ENCODE assay signal across 21 cellular contexts in the genomic region with DNA sequence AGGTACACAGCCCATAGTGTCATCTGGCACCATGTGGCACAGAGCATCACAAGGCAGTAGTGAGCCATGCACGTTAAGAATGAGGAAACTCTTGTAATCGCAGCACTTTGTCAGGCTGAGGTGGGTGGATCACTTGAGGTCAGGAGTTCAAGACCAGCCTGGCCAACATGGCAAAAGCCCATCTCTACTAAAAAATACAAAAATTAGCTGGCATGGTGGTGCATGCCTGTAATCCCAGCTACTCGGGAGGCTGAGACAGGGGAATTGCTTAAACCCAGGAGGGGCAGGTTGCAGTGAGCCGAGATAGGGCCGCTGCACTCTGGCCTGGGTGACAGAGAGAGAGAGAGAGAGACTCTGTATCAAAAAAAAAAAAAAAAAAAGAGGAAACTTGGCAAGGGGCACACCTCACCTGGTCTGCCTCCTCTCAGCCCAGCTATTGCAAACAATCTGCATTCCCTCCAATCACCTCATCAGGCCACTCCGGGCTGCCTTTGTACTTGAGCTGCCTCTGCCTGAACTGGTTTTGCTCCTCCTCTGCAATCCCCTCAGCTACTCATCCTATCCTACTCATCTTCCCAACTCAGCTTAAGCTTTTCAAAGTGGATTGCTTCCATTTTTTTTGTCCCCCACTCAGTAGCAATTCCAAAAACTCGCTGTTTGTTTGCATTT. TPM values are rescaled to one million over a fixed set of nuclear protein-coding genes. Genes with fewer than 3 reads are reported as not detected.
DNase-seq lines count a peak whose midpoint lies in the region; ATAC-seq, FAIRE-seq and TF ChIP-seq lines count a peak whose summit lies in the region.
"Had no signal": no experiment of that assay in that cellular context is flagged by ENCODE, and none has a peak within 500 bp of the region (broad histone marks: within the 10 kb centered on the region; RNA-seq: fewer than 3 reads in every experiment).

No MANE protein-coding gene starts in this region.

- intact Hi-C loops in endothelial cell of umbilical vein (cut with micrococcal nuclease) (no loop called here), thyroid gland (cut with DNase I) (no loop called here), right lobe of liver (cut with DNase I) (no loop called here)

- no peaks in the 10 kb centered on the region for H3K36me3 Mint-ChIP-seq in chondrocyte (ENCODE audit: low read depth)
- H3K36me3 Mint-ChIP-seq: activated naive CD4-positive, alpha-beta T cell treated with anti-CD3 and anti-CD28 coated beads, Interleukin-2, amount 50 U/mL, for 24 hours; CD8-positive, alpha-beta T cell had no signal

- no peaks in the 10 kb centered on the region for H3K9me2 ChIP-seq in Karpas-422 (replicated peaks; ENCODE audit: insufficient read depth, low read length)

- no peaks in the 10 kb centered on the region for H4K20me1 ChIP-seq in Karpas-422 (ENCODE audit: insufficient read depth, low read depth, low read length)
- H4K20me1 ChIP-seq in endothelial cell of umbilical vein (replicated peaks; ENCODE audit: control insufficient read depth, extremely low read depth, insufficient read depth, low read length), result no peaks in the 10 kb centered on the region

- POLR2A ChIA-PET in endothelial cell of umbilical vein (lab: Charles Lee), result no interaction called here

- peaks cover 7% of the 10 kb centered on the region for H3K27me3 Mint-ChIP-seq in chondrocyte (ENCODE audit: low read depth)

- no peak overlapping the region for H3K27ac Mint-ChIP-seq in chondrocyte (ENCODE audit: unreplicated experiment)
- H3K27ac Mint-ChIP-seq: activated naive CD4-positive, alpha-beta T cell treated with anti-CD3 and anti-CD28 coated beads, Interleukin-2, amount 50 U/mL, for 24 hours; CD8-positive, alpha-beta T cell had no signal

- peak overlapping the region; percentile 61 for H3K27ac ChIP-seq in Karpas-422 (ENCODE audit: low read length)
- no peak overlapping the region for H3K27ac ChIP-seq in endothelial cell of umbilical vein (ENCODE audit: insufficient read depth, low read depth, low read length)
- no peak overlapping the region for H3K27ac ChIP-seq in thyroid gland
- no peak overlapping the region for H3K27ac ChIP-seq in right lobe of liver
- H3K27ac ChIP-seq: ascending aorta, left ventricle myocardium inferior, tibial artery had no signal

- TF ChIP-seq CTCF in endothelial cell of umbilical vein (IDR thresholded peaks at IDR 0.05; ENCODE audit: extremely low read depth in 1 of 2, insufficient read depth in 1 of 2, low read depth in 1 of 2, low read length in 2 of 2) (no peak), thyroid gland (IDR thresholded peaks at IDR 0.05) (no peak), right lobe of liver (IDR thresholded peaks at IDR 0.05) (no peak), chondrocyte (IDR thresholded peaks at IDR 0.05) (no peak)

- H3K4me3 ChIP-seq in Karpas-422 (ENCODE audit: low read length) (no peak overlapping the region), endothelial cell of umbilical vein (replicated peaks in 1 of 3; ENCODE audit: insufficient read depth in 1 of 3, low read depth in 1 of 3, low read length in 3 of 3) (no peak overlapping the region), thyroid gland (replicated peaks in 1 of 3) (no peak overlapping the region), right lobe of liver (no peak overlapping the region)
- H3K4me3 ChIP-seq: ascending aorta, left ventricle myocardium inferior, tibial artery had no signal

- peak; percentile 52 for DNase-seq in Karpas-422
- DNase-seq in NCI-H345 (lab: John Stamatoyannopoulos, UW), result peak; percentile 59
- no peak for DNase-seq in endothelial cell of umbilical vein (ENCODE audit: low read depth, low spot score)
- peak; percentile 85 to 87 for DNase-seq in thyroid gland
- DNase-seq in right lobe of liver, result no peak
- no peak for DNase-seq in chondrocyte (ENCODE audit: low spot score)
- DNase-seq: activated CD4-positive, CD25-positive, alpha-beta regulatory T cell treated with anti-CD3 and anti-CD28 coated beads, Interleukin-2, amount 50 U/mL, for 72 hours; activated T-cell treated with anti-CD3 and anti-CD28 coated beads, Interleukin-2, amount 50 U/mL, for 4 hours; CD8-positive, alpha-beta T cell; left ventricle myocardium inferior; NCI-H1436; NCI-H446 treated with DMSO at 0.1 percent for 48 hours; small intestine; stimulated activated naive CD4-positive, alpha-beta T cell; tibial artery had no signal

- no peak for TF ChIP-seq POLR2A in endothelial cell of umbilical vein (IDR thresholded peaks at IDR 0.05; ENCODE audit: low read depth, low read length)
- no peak for TF ChIP-seq POLR2A in thyroid gland (IDR thresholded peaks at IDR 0.05)
- no peak for TF ChIP-seq POLR2A in right lobe of liver (IDR thresholded peaks at IDR 0.05)

- no peak for ATAC-seq in GM18517 (IDR thresholded peaks at IDR 0.05; ENCODE audit: unreplicated experiment)
- no peak for ATAC-seq in right lobe of liver
- ATAC-seq: activated T-cell treated with anti-CD3 and anti-CD28 coated beads, Interleukin-2, amount 50 U/mL, for 4 hours; CD8-positive, alpha-beta T cell had no signal

- H3K9ac ChIP-seq in Karpas-422 (ENCODE audit: low read length) (0 out of 2 replicates have a peak overlapping the region, but pooled peaks have one; percentile 6), endothelial cell of umbilical vein (replicated peaks; ENCODE audit: extremely low read depth, insufficient read depth, low read length) (no peak overlapping the region)

- 37 to 57% methylated on average over 6 to 7 of the region's 7 CpGs for WGBS in thyroid gland, 2 donors
- WGBS in right lobe of liver (ENCODE audit: insufficient coverage, low coverage, low lambda C conversion rate, missing lambda C conversion rate), result 83% methylated on average over 7 of the region's 7 CpGs

- H3K4me2 ChIP-seq in Karpas-422 (ENCODE audit: low read depth, low read length, poor library complexity, severe bottlenecking) (no peak overlapping the region), endothelial cell of umbilical vein (ENCODE audit: insufficient read depth, low read length) (no peak overlapping the region)

- no peaks in the 10 kb centered on the region for H3K36me3 ChIP-seq in Karpas-422 (ENCODE audit: insufficient read depth, low read length)
- H3K36me3 ChIP-seq in endothelial cell of umbilical vein (ENCODE audit: control insufficient read depth in 2 of 2, extremely low read depth in 1 of 2, insufficient read depth in 2 of 2, low read length in 2 of 2), result no peaks in the 10 kb centered on the region
- no peaks in the 10 kb centered on the region for H3K36me3 ChIP-seq in thyroid gland
- H3K36me3 ChIP-seq in right lobe of liver, result no peaks in the 10 kb centered on the region
- H3K36me3 ChIP-seq: ascending aorta, left ventricle myocardium inferior, tibial artery had no signal

- dilution Hi-C loops in endothelial cell of umbilical vein (cut with MboI; ENCODE audit: extremely low pct_ligation_motif_present, low sequenced_read_pairs), result no loop called here

- no peaks in the 10 kb centered on the region for H3K9me1 ChIP-seq in endothelial cell of umbilical vein (replicated peaks; ENCODE audit: control insufficient read depth, extremely low read depth, insufficient read depth, low read length)

- H2AFZ ChIP-seq in Karpas-422 (ENCODE audit: low read length) (peak overlapping the region; percentile 7; the same call in 1 of the 2 replicates), endothelial cell of umbilical vein (ENCODE audit: low read depth, low read length) (no peak overlapping the region)

- H3K4me3 Mint-ChIP-seq in chondrocyte (ENCODE audit: unreplicated experiment), result no peak overlapping the region
- H3K4me3 Mint-ChIP-seq: activated naive CD4-positive, alpha-beta T cell treated with anti-CD3 and anti-CD28 coated beads, Interleukin-2, amount 50 U/mL, for 24 hours; activated T-cell treated with anti-CD3 and anti-CD28 coated beads, Interleukin-2, amount 50 U/mL, for 4 hours; CD8-positive, alpha-beta T cell; neural crest cell had no signal

- H3K9me3 ChIP-seq in Karpas-422 (ENCODE audit: low read length), result no peaks in the 10 kb centered on the region
- no peaks in the 10 kb centered on the region for H3K9me3 ChIP-seq in endothelial cell of umbilical vein (replicated peaks; ENCODE audit: control insufficient read depth, insufficient read depth, low read length)
- no peaks in the 10 kb centered on the region for H3K9me3 ChIP-seq in thyroid gland
- H3K9me3 ChIP-seq in right lobe of liver, result no peaks in the 10 kb centered on the region
- H3K9me3 ChIP-seq: ascending aorta, left ventricle myocardium inferior, tibial artery had no signal

- CTCF ChIA-PET in endothelial cell of umbilical vein (lab: Charles Lee), result interaction anchor here (2.1 kb wide), 1 partner anchor 272 kb away, joined by 8 read pairs; no protein-coding TSS in a partner anchor

- no peaks in the 10 kb centered on the region for H3K27me3 ChIP-seq in Karpas-422 (ENCODE audit: low read length)
- H3K27me3 ChIP-seq in endothelial cell of umbilical vein (ENCODE audit: control insufficient read depth in 2 of 2, insufficient read depth in 2 of 2, low read length in 2 of 2), result no peaks in the 10 kb centered on the region
- H3K27me3 ChIP-seq in thyroid gland, result no peaks in the 10 kb centered on the region
- H3K27me3 ChIP-seq in right lobe of liver, result no peaks in the 10 kb centered on the region
- H3K27me3 ChIP-seq: ascending aorta, tibial artery had no signal

- H3K9me3 Mint-ChIP-seq in chondrocyte (ENCODE audit: low read depth), result no peaks in the 10 kb centered on the region
- H3K9me3 Mint-ChIP-seq: activated naive CD4-positive, alpha-beta T cell treated with anti-CD3 and anti-CD28 coated beads, Interleukin-2, amount 50 U/mL, for 24 hours; activated T-cell treated with anti-CD3 and anti-CD28 coated beads, Interleukin-2, amount 50 U/mL, for 4 hours; CD8-positive, alpha-beta T cell; neural crest cell had no signal

- no TSS peak for BruUV-seq in endothelial cell of umbilical vein (replicated peaks; lab: Mats Ljungman, UMichigan)

- peaks cover 8% of the 10 kb centered on the region for H3K4me1 Mint-ChIP-seq in chondrocyte (ENCODE audit: low read depth)
- H3K4me1 Mint-ChIP-seq: activated naive CD4-positive, alpha-beta T cell treated with anti-CD3 and anti-CD28 coated beads, Interleukin-2, amount 50 U/mL, for 24 hours; neural crest cell had no signal

- no peaks in the 10 kb centered on the region for H3K79me2 ChIP-seq in Karpas-422 (ENCODE audit: low read length)
- H3K79me2 ChIP-seq in endothelial cell of umbilical vein (ENCODE audit: control insufficient read depth, insufficient read depth, low read length), result no peaks in the 10 kb centered on the region

- peak; percentile 47 for FAIRE-seq in endothelial cell of umbilical vein (lab: Jason Lieb, UNC)
- FAIRE-seq: H54, small intestine had no signal

- H3K4me1 ChIP-seq in Karpas-422 (ENCODE audit: low read length) (peaks cover 76% of the 10 kb centered on the region), endothelial cell of umbilical vein (ENCODE audit: control insufficient read depth, extremely low read depth, insufficient read depth, low read length) (no peaks in the 10 kb centered on the region), thyroid gland (peaks cover 8 to 26% of the 10 kb centered on the region in 2 donors), right lobe of liver (no peaks in the 10 kb centered on the region)
- H3K4me1 ChIP-seq: ascending aorta, left ventricle myocardium inferior, tibial artery had no signal

RNA-seq across cellular contexts. Expression of a gene that starts 46.0 kb away (rescaled TPM):
- 0.40 and 0.56 TPM in 2 replicates for total RNA-seq in Karpas-422 (2014; rRNA removed; shearing (Covaris generic); ENCODE audit: low replicate concordance)
- total RNA-seq in endothelial cell of umbilical vein, result 79.9 and 94.2 TPM in 2 replicates
- 22.1 and 22.7 TPM in 2 replicates for polyA plus RNA-seq in endothelial cell of umbilical vein
- 36.0 and 37.7 TPM in 2 replicates for polyA plus RNA-seq in endothelial cell of umbilical vein (2011; cell fraction: cytosol; rRNA removed)
- polyA plus RNA-seq in endothelial cell of umbilical vein (2011; cell fraction: nucleus; rRNA removed), result 49.5 and 59.3 TPM in 2 replicates
- 88.5 and 140 TPM in 2 replicates for polyA plus RNA-seq in endothelial cell of umbilical vein (2012)
- polyA minus RNA-seq in endothelial cell of umbilical vein, result 48.8 and 81.8 TPM in 2 replicates
- 11.4 TPM for polyA minus RNA-seq in endothelial cell of umbilical vein (2011; cell fraction: cytosol; rRNA and poly(A)+ RNA removed)
- 17.2 and 24.6 TPM in 2 replicates for polyA minus RNA-seq in endothelial cell of umbilical vein (2011; cell fraction: nucleus; rRNA and poly(A)+ RNA removed)
- total RNA-seq in thyroid gland, result 10 to 100 TPM; 19.9 to 39.5 (median 26.8) TPM
- 10 to 100 TPM; 30.4 to 70.7 (median 36.9) TPM for total RNA-seq in right lobe of liver
- 80.9 to 151 TPM (median 150 TPM) in 3 replicates for total RNA-seq in chondrocyte

RNA-seq across cellular contexts. Expression of a gene that starts 52.4 kb away (rescaled TPM):
- total RNA-seq in Karpas-422 (2014; rRNA removed; shearing (Covaris generic); ENCODE audit: low replicate concordance), result 1.4 and 2.9 TPM in 2 replicates
- total RNA-seq in endothelial cell of umbilical vein, result 1.2 and 1.4 TPM in 2 replicates
- polyA plus RNA-seq in endothelial cell of umbilical vein, result 0.90 and 1.2 TPM in 2 replicates
- polyA plus RNA-seq in endothelial cell of umbilical vein (2011; cell fraction: cytosol; rRNA removed), result 0.78 and 1.2 TPM in 2 replicates
- polyA plus RNA-seq in endothelial cell of umbilical vein (2011; cell fraction: nucleus; rRNA removed), result 0.13 and 0.47 TPM in 2 replicates
- polyA plus RNA-seq in endothelial cell of umbilical vein (2012), result 0.05 TPM in 2 replicates
- 0.24 and 0.85 TPM in 2 replicates for polyA minus RNA-seq in endothelial cell of umbilical vein
- polyA minus RNA-seq in endothelial cell of umbilical vein (2011; cell fraction: cytosol; rRNA and poly(A)+ RNA removed), result not detected
- polyA minus RNA-seq in endothelial cell of umbilical vein (2011; cell fraction: nucleus; rRNA and poly(A)+ RNA removed), result 0.29 TPM in 1 of 2 replicates, not detected in the other
- total RNA-seq in thyroid gland, result 10 to 100 TPM in 1 of 4 donors, 1 to 10 TPM in 3; 4.7 to 18.7 (median 7.3) TPM
- total RNA-seq in right lobe of liver, result 10 to 100 TPM in 1 of 6 experiments, 1 to 10 TPM in 5; 3.6 to 10.2 (median 5.8) TPM
- total RNA-seq in chondrocyte, result 32.4 to 145 TPM (median 141 TPM) in 3 replicates
- total RNA-seq: CD8-positive, alpha-beta T cell; RPMI7951 had no signal

Comparison
In these comparisons a context has a peak if more than half of its experiments do, and no peak if none do; other contexts are left out.
1. DNase-seq: peak in Karpas-422 (single experiment), NCI-H345 (single experiment) and thyroid gland (2 of 2); none in endothelial cell of umbilical vein (single experiment), right lobe of liver (0 of 3) and chondrocyte (single experiment).
2. RNA of a gene that starts 46.0 kb away (total RNA-seq): 80.9 to 151 TPM in chondrocyte, 79.9 to 94.2 TPM in endothelial cell of umbilical vein, 30.4 to 70.7 TPM in right lobe of liver and 19.9 to 39.5 TPM in thyroid gland; 0.40 to 0.56 TPM in Karpas-422; every median in the first group is over 10 times any median in the second.